Comparison of ENCODE assay signal across 17 cellular contexts in genomic region chr7:95989301-95989700, GRCh38.
"Had no signal": no experiment of that assay in that cellular context is flagged by ENCODE, and none has a peak within 500 bp of the region (broad histone marks: within the 10 kb centered on the region; RNA-seq: fewer than 3 reads in every experiment).

No MANE protein-coding gene starts in this region.

- H3K9me3 Mint-ChIP-seq: activated B cell treated with CpG ODN at 0.5 μM for 24 hours; activated naive CD8-positive, alpha-beta T cell treated with anti-CD3 and anti-CD28 coated beads for 36 hours; activated T-cell treated with anti-CD3 and anti-CD28 coated beads, Interleukin-2, amount 50 U/mL, for 72 hours; naive B cell had no signal

- H3K4me1 ChIP-seq: suprapubic skin had no signal

- H3K4me1 Mint-ChIP-seq: activated B cell treated with CpG ODN at 0.5 μM for 24 hours; activated naive CD8-positive, alpha-beta T cell treated with anti-CD3 and anti-CD28 coated beads for 36 hours; naive B cell had no signal

- H3K36me3 Mint-ChIP-seq: activated naive CD8-positive, alpha-beta T cell treated with anti-CD3 and anti-CD28 coated beads for 36 hours; naive B cell had no signal

- H3K9me3 ChIP-seq: neutrophil, suprapubic skin had no signal

- ATAC-seq: activated T-cell treated with anti-CD3 and anti-CD28 coated beads, Interleukin-2, amount 50 U/mL, for 72 hours had no signal

- H3K27me3 ChIP-seq: brain microvascular endothelial cell, neutrophil, suprapubic skin had no signal

- DNase-seq: activated B cell treated with CpG ODN at 0.5 μM for 24 hours; activated CD4-positive, alpha-beta T cell treated with anti-CD3 and anti-CD28 coated beads for 48 hours; activated CD8-positive, alpha-beta memory T cell treated with anti-CD3 and anti-CD28 coated beads, Interleukin-2, amount 50 U/mL, for 48 hours; activated naive CD8-positive, alpha-beta T cell treated with anti-CD3 and anti-CD28 coated beads for 36 hours; activated T-cell treated with anti-CD3 and anti-CD28 coated beads, Interleukin-2, amount 50 U/mL, for 72 hours; amygdala; brain microvascular endothelial cell; cortex of kidney; effector CD4-positive, alpha-beta T cell; foreskin fibroblast; naive B cell; stimulated activated CD4-positive, alpha-beta T cell treated with anti-CD3 and anti-CD28 coated beads, Interleukin-4, amount 100 ng/mL, for 4 hours; stimulated activated CD8-positive, alpha-beta memory T cell treated with anti-CD3 and anti-CD28 coated beads, Interleukin-4, amount 100 ng/mL, for 48 hours; stimulated activated naive CD4-positive, alpha-beta T cell treated with Interleukin-2 at 50 U/mL for 16 hours had no signal

- H3K4me3 Mint-ChIP-seq: activated B cell treated with CpG ODN at 0.5 μM for 24 hours; activated naive CD8-positive, alpha-beta T cell treated with anti-CD3 and anti-CD28 coated beads for 36 hours; activated T-cell treated with anti-CD3 and anti-CD28 coated beads, Interleukin-2, amount 50 U/mL, for 72 hours; naive B cell had no signal

- H3K27ac Mint-ChIP-seq: activated B cell treated with CpG ODN at 0.5 μM for 24 hours; activated naive CD8-positive, alpha-beta T cell treated with anti-CD3 and anti-CD28 coated beads for 36 hours; activated T-cell treated with anti-CD3 and anti-CD28 coated beads, Interleukin-2, amount 50 U/mL, for 72 hours; naive B cell had no signal

- H3K27ac ChIP-seq: brain microvascular endothelial cell, neutrophil, skin epidermis, suprapubic skin had no signal

- H3K36me3 ChIP-seq: brain microvascular endothelial cell, neutrophil, suprapubic skin had no signal

- H3K4me3 ChIP-seq: skin epidermis, suprapubic skin had no signal
